In genomic region chr2:126729896-126730295, GRCh38 we compare ENCODE assay signal across 26 cellular contexts.
"Had no signal": no experiment of that assay in that cellular context is flagged by ENCODE, and none has a peak within 500 bp of the region (broad histone marks: within the 10 kb centered on the region; RNA-seq: fewer than 3 reads in every experiment).

No MANE protein-coding gene starts in this region.

- H3K4me3 ChIP-seq: gastrocnemius medialis, lung, neural progenitor cell, ovary, psoas muscle, sigmoid colon, testis, tibial artery had no signal

- H3K9me3 ChIP-seq: ovary, testis had no signal

- H3K4me3 Mint-ChIP-seq: effector memory CD8-positive, alpha-beta T cell; memory B cell; naive B cell; nephron; neural progenitor cell; type B pancreatic cell had no signal

- H3K27ac ChIP-seq: gastrocnemius medialis, neural progenitor cell, ovary, psoas muscle, sigmoid colon, testis, tibial artery had no signal

- H3K4me1 ChIP-seq: gastrocnemius medialis, neural progenitor cell, psoas muscle, sigmoid colon, testis had no signal

- H3K36me3 Mint-ChIP-seq: neural progenitor cell, type B pancreatic cell had no signal

- FAIRE-seq: endometrium, keratinocyte, urothelium cell line had no signal

- DNase-seq: cerebellar nuclear complex; cortex of kidney; effector memory CD8-positive, alpha-beta T cell; erythroblast; foreskin fibroblast; gastrocnemius medialis; naive B cell; nucleus accumbens; ovary; psoas muscle; sigmoid colon; stimulated activated CD4-positive, alpha-beta T cell treated with anti-CD3 and anti-CD28 coated beads, Interleukin-2, amount 100 ng/mL, for 24 hours; stimulated activated CD4-positive, alpha-beta T cell treated with anti-CD3 and anti-CD28 coated beads, Interleukin-4, amount 100 ng/mL, for 4 hours; stimulated activated naive CD4-positive, alpha-beta T cell; substantia nigra; testis; tibial artery had no signal

- H3K36me3 ChIP-seq: gastrocnemius medialis, neural progenitor cell, ovary, sigmoid colon, tibial artery had no signal

- H3K27me3 ChIP-seq: gastrocnemius medialis, neural progenitor cell, ovary, sigmoid colon, testis, tibial artery had no signal

- ATAC-seq: effector memory CD8-positive, alpha-beta T cell; gastrocnemius medialis; left lobe of liver; psoas muscle had no signal

- H3K9ac ChIP-seq: neural progenitor cell had no signal

- H3K4me1 Mint-ChIP-seq: memory B cell, nephron, neural progenitor cell had no signal

- H3K27ac Mint-ChIP-seq: effector memory CD8-positive, alpha-beta T cell; memory B cell; nephron; neural progenitor cell; type B pancreatic cell had no signal
